1 cellular context compared by ENCODE assay signal in the genomic region with DNA sequence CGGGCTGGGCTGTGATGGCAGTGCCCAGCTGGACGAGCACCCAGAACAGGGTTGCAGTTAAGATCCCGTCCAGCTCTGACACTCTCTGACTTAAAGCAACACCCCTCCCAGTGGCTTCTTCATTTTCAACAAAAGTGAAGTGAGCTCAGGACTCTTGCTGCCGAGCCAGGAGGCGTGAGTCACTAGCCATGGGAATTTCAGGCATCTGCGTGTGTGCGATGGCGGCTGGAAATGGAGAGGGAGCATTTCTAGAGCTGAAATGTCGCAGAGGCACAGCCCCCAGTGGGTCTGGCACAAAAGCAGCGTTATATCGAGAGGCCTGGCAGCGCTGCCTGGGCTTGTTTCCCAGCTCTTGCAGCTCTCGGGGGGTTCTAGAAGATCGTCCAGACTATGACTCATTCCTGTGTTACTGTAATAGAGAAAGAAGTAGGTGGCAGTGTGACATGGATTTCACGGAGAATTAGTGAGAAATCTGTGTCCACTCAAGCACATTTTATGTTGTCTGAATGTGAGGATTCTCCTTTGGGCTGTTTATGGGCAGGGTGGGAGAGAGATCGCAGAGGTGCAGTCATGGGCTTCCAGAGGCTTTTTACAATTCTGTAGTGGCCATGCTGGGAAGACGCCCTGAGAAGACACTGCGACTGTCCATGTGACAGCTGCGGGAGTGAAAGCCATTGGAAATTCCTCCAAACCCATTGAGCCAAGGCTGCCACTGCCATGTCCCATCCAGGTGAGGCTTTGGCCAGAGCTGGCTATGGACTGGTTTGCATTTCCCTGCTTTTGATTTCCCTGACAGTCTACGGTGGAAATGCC.
TF ChIP-seq lines count a peak whose summit lies in the region.

No MANE protein-coding gene starts in this region.

TF ChIP-seq in K562, 482 proteins besides CTCF, POLR2A, EP300 and RAD21 (continued from another document and continues in another):
- TF ChIP-seq, protein P1, sequence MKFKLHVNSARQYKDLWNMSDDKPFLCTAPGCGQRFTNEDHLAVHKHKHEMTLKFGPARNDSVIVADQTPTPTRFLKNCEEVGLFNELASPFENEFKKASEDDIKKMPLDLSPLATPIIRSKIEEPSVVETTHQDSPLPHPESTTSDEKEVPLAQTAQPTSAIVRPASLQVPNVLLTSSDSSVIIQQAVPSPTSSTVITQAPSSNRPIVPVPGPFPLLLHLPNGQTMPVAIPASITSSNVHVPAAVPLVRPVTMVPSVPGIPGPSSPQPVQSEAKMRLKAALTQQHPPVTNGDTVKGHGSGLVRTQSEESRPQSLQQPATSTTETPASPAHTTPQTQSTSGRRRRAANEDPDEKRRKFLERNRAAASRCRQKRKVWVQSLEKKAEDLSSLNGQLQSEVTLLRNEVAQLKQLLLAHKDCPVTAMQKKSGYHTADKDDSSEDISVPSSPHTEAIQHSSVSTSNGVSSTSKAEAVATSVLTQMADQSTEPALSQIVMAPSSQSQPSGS (CRISPR knock-in tag; IDR thresholded peaks at IDR 0.05): no peak
- TF ChIP-seq, protein P2, sequence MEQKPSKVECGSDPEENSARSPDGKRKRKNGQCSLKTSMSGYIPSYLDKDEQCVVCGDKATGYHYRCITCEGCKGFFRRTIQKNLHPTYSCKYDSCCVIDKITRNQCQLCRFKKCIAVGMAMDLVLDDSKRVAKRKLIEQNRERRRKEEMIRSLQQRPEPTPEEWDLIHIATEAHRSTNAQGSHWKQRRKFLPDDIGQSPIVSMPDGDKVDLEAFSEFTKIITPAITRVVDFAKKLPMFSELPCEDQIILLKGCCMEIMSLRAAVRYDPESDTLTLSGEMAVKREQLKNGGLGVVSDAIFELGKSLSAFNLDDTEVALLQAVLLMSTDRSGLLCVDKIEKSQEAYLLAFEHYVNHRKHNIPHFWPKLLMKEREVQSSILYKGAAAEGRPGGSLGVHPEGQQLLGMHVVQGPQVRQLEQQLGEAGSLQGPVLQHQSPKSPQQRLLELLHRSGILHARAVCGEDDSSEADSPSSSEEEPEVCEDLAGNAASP (IDR thresholded peaks at IDR 0.05): no peak
- TF ChIP-seq SAP30 (IDR thresholded peaks at IDR 0.05; ENCODE audit: borderline replicate concordance, insufficient read depth, low read depth, low read length, poor library complexity, severe bottlenecking): no peak
- TF ChIP-seq DPF2 (IDR thresholded peaks at IDR 0.05): 0 out of 2 replicates have a peak, but pooled peaks have one; percentile 28
- no peak for TF ChIP-seq EGR1 (conservative IDR thresholded peaks at IDR 0.05)
- TF ChIP-seq CBX3 (IDR thresholded peaks at IDR 0.05; ENCODE audit: borderline replicate concordance in 1 of 2, low read length in 2 of 2): no peak
- TF ChIP-seq, protein P3, sequence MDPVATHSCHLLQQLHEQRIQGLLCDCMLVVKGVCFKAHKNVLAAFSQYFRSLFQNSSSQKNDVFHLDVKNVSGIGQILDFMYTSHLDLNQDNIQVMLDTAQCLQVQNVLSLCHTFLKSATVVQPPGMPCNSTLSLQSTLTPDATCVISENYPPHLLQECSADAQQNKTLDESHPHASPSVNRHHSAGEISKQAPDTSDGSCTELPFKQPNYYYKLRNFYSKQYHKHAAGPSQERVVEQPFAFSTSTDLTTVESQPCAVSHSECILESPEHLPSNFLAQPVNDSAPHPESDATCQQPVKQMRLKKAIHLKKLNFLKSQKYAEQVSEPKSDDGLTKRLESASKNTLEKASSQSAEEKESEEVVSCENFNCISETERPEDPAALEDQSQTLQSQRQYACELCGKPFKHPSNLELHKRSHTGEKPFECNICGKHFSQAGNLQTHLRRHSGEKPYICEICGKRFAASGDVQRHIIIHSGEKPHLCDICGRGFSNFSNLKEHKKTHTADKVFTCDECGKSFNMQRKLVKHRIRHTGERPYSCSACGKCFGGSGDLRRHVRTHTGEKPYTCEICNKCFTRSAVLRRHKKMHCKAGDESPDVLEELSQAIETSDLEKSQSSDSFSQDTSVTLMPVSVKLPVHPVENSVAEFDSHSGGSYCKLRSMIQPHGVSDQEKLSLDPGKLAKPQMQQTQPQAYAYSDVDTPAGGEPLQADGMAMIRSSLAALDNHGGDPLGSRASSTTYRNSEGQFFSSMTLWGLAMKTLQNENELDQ (CRISPR knock-in tag; IDR thresholded peaks at IDR 0.05; ENCODE audit: borderline replicate concordance): no peak
- no peak for TF ChIP-seq HNRNPK (IDR thresholded peaks at IDR 0.05; ENCODE audit: low read depth, low read length, poor library complexity, severe bottlenecking)
- TF ChIP-seq RHOXF2B (CRISPR knock-in tag; conservative IDR thresholded peaks at IDR 0.05): no peak
- TF ChIP-seq BACH1 (tag; IDR thresholded peaks at IDR 0.05): no peak
- TF ChIP-seq TFAM (CRISPR knock-in tag; conservative IDR thresholded peaks at IDR 0.05): no peak
- TF ChIP-seq CEBPG (CRISPR knock-in tag; IDR thresholded peaks at IDR 0.05): no peak
- TF ChIP-seq CEBPG (tag; conservative IDR thresholded peaks at IDR 0.05 in 1 of 2, IDR thresholded peaks at IDR 0.05 in 1 of 2): no peak
- no peak for TF ChIP-seq SREBF1 (IDR thresholded peaks at IDR 0.05; ENCODE audit: borderline replicate concordance, low read depth, low read length)
- TF ChIP-seq ZC3H11A (IDR thresholded peaks at IDR 0.05; ENCODE audit: low read depth, low read length): no peak
- TF ChIP-seq, protein P4, sequence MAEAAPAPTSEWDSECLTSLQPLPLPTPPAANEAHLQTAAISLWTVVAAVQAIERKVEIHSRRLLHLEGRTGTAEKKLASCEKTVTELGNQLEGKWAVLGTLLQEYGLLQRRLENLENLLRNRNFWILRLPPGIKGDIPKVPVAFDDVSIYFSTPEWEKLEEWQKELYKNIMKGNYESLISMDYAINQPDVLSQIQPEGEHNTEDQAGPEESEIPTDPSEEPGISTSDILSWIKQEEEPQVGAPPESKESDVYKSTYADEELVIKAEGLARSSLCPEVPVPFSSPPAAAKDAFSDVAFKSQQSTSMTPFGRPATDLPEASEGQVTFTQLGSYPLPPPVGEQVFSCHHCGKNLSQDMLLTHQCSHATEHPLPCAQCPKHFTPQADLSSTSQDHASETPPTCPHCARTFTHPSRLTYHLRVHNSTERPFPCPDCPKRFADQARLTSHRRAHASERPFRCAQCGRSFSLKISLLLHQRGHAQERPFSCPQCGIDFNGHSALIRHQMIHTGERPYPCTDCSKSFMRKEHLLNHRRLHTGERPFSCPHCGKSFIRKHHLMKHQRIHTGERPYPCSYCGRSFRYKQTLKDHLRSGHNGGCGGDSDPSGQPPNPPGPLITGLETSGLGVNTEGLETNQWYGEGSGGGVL (CRISPR knock-in tag; IDR thresholded peaks at IDR 0.05): no peak
- no peak for TF ChIP-seq ADNP (tag; IDR thresholded peaks at IDR 0.05)
- no peak for TF ChIP-seq POLR2B (IDR thresholded peaks at IDR 0.05; ENCODE audit: low read depth, partially characterized antibody)
- no peak for TF ChIP-seq STAT5B (CRISPR knock-in tag; IDR thresholded peaks at IDR 0.05)
- no peak for TF ChIP-seq SMARCE1 (IDR thresholded peaks at IDR 0.05)
- no peak for TF ChIP-seq SAFB (IDR thresholded peaks at IDR 0.05; ENCODE audit: borderline replicate concordance, low read depth, low read length)
- TF ChIP-seq, protein P5, sequence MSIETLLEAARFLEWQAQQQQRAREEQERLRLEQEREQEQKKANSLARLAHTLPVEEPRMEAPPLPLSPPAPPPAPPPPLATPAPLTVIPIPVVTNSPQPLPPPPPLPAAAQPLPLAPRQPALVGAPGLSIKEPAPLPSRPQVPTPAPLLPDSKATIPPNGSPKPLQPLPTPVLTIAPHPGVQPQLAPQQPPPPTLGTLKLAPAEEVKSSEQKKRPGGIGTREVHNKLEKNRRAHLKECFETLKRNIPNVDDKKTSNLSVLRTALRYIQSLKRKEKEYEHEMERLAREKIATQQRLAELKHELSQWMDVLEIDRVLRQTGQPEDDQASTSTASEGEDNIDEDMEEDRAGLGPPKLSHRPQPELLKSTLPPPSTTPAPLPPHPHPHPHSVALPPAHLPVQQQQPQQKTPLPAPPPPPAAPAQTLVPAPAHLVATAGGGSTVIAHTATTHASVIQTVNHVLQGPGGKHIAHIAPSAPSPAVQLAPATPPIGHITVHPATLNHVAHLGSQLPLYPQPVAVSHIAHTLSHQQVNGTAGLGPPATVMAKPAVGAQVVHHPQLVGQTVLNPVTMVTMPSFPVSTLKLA (conservative IDR thresholded peaks at IDR 0.05): no peak
- TF ChIP-seq MAFG (tag; conservative IDR thresholded peaks at IDR 0.05): no peak
- TF ChIP-seq CREB1 (IDR thresholded peaks at IDR 0.05): no peak
- TF ChIP-seq CREB1 (CRISPR knock-in tag; IDR thresholded peaks at IDR 0.05): peak; percentile 37; the same call in 1 of the 2 replicates
- TF ChIP-seq IRF2 (CRISPR knock-in tag; IDR thresholded peaks at IDR 0.05): no peak
- TF ChIP-seq SUPT5H (IDR thresholded peaks at IDR 0.05): no peak
- TF ChIP-seq ZNF174 (CRISPR knock-in tag; IDR thresholded peaks at IDR 0.05): no peak
- no peak for TF ChIP-seq SMARCA5 (IDR thresholded peaks at IDR 0.05)
- no peak for TF ChIP-seq CCNT2 (IDR thresholded peaks at IDR 0.05; ENCODE audit: borderline replicate concordance, extremely low read depth, insufficient read length, low read depth, low read length)
- TF ChIP-seq TAF1 (IDR thresholded peaks at IDR 0.05; ENCODE audit: control insufficient read depth, extremely low read depth, insufficient read depth, low read length, severe bottlenecking): no peak
- TF ChIP-seq FOXP1 (CRISPR knock-in tag; IDR thresholded peaks at IDR 0.05): no peak
- TF ChIP-seq, protein P6, sequence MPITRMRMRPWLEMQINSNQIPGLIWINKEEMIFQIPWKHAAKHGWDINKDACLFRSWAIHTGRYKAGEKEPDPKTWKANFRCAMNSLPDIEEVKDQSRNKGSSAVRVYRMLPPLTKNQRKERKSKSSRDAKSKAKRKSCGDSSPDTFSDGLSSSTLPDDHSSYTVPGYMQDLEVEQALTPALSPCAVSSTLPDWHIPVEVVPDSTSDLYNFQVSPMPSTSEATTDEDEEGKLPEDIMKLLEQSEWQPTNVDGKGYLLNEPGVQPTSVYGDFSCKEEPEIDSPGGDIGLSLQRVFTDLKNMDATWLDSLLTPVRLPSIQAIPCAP (CRISPR knock-in tag; IDR thresholded peaks at IDR 0.05; ENCODE audit: borderline replicate concordance): no peak
- TF ChIP-seq SMARCA4 (IDR thresholded peaks at IDR 0.05): peak; percentile 45; the same call in 1 of the 2 replicates
- no peak for TF ChIP-seq SOX6 (IDR thresholded peaks at IDR 0.05)
- TF ChIP-seq, protein P7, sequence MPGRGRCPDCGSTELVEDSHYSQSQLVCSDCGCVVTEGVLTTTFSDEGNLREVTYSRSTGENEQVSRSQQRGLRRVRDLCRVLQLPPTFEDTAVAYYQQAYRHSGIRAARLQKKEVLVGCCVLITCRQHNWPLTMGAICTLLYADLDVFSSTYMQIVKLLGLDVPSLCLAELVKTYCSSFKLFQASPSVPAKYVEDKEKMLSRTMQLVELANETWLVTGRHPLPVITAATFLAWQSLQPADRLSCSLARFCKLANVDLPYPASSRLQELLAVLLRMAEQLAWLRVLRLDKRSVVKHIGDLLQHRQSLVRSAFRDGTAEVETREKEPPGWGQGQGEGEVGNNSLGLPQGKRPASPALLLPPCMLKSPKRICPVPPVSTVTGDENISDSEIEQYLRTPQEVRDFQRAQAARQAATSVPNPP (IDR thresholded peaks at IDR 0.05; ENCODE audit: borderline replicate concordance, insufficient read depth, insufficient read length): no peak
- TF ChIP-seq ETV1 (tag; conservative IDR thresholded peaks at IDR 0.05; ENCODE audit: low read depth): no peak
- TF ChIP-seq SRSF7 (optimal IDR thresholded peaks at IDR 0.05; ENCODE audit: low read depth, low read length): no peak
- peak; percentile 72 for TF ChIP-seq JUND (IDR thresholded peaks at IDR 0.05; ENCODE audit: borderline replicate concordance, low read depth, low read length)
- peak; percentile 90; the same call in 2 of the 3 replicates for TF ChIP-seq JUND (tag; IDR thresholded peaks at IDR 0.05; ENCODE audit: borderline replicate concordance, low read depth, low read length)
- no peak for TF ChIP-seq GTF2F1 (IDR thresholded peaks at IDR 0.05; ENCODE audit: low read depth, low read length)
- TF ChIP-seq NONO (IDR thresholded peaks at IDR 0.05; ENCODE audit: low read depth in 2 of 2, low read length in 1 of 2): no peak
- TF ChIP-seq, protein P8, sequence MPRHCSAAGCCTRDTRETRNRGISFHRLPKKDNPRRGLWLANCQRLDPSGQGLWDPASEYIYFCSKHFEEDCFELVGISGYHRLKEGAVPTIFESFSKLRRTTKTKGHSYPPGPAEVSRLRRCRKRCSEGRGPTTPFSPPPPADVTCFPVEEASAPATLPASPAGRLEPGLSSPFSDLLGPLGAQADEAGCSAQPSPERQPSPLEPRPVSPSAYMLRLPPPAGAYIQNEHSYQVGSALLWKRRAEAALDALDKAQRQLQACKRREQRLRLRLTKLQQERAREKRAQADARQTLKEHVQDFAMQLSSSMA (CRISPR knock-in tag; IDR thresholded peaks at IDR 0.05): no peak
- TF ChIP-seq PTBP1 (IDR thresholded peaks at IDR 0.05; ENCODE audit: low read depth, low read length): no peak
- TF ChIP-seq SIRT6 (IDR thresholded peaks at IDR 0.05; ENCODE audit: low read depth, low read length): no peak
- TF ChIP-seq, protein P9, sequence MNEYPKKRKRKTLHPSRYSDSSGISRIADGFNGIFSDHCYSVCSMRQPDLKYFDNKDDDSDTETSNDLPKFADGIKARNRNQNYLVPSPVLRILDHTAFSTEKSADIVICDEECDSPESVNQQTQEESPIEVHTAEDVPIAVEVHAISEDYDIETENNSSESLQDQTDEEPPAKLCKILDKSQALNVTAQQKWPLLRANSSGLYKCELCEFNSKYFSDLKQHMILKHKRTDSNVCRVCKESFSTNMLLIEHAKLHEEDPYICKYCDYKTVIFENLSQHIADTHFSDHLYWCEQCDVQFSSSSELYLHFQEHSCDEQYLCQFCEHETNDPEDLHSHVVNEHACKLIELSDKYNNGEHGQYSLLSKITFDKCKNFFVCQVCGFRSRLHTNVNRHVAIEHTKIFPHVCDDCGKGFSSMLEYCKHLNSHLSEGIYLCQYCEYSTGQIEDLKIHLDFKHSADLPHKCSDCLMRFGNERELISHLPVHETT (CRISPR knock-in tag; conservative IDR thresholded peaks at IDR 0.05 in 1 of 2, IDR thresholded peaks at IDR 0.05 in 1 of 2): no peak
- peak; percentile 97 for TF ChIP-seq FOSL1 (tag; conservative IDR thresholded peaks at IDR 0.05)
- TF ChIP-seq, protein P10, sequence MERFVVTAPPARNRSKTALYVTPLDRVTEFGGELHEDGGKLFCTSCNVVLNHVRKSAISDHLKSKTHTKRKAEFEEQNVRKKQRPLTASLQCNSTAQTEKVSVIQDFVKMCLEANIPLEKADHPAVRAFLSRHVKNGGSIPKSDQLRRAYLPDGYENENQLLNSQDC (CRISPR knock-in tag; IDR thresholded peaks at IDR 0.05): no peak
- TF ChIP-seq, protein P11, sequence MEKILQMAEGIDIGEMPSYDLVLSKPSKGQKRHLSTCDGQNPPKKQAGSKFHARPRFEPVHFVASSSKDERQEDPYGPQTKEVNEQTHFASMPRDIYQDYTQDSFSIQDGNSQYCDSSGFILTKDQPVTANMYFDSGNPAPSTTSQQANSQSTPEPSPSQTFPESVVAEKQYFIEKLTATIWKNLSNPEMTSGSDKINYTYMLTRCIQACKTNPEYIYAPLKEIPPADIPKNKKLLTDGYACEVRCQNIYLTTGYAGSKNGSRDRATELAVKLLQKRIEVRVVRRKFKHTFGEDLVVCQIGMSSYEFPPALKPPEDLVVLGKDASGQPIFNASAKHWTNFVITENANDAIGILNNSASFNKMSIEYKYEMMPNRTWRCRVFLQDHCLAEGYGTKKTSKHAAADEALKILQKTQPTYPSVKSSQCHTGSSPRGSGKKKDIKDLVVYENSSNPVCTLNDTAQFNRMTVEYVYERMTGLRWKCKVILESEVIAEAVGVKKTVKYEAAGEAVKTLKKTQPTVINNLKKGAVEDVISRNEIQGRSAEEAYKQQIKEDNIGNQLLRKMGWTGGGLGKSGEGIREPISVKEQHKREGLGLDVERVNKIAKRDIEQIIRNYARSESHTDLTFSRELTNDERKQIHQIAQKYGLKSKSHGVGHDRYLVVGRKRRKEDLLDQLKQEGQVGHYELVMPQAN (IDR thresholded peaks at IDR 0.05; ENCODE audit: borderline replicate concordance): no peak
- TF ChIP-seq SNIP1 (IDR thresholded peaks at IDR 0.05; ENCODE audit: low read depth): no peak
